In genomic region chr10:16449454-16449853, GRCh38 we compare ENCODE assay signal across 36 cellular contexts. TPM values are rescaled to one million over a fixed set of nuclear protein-coding genes. Genes with fewer than 3 reads are reported as not detected.
"Had no signal": no experiment of that assay in that cellular context is flagged by ENCODE, and none has a peak within 500 bp of the region (broad histone marks: within the 10 kb centered on the region; RNA-seq: fewer than 3 reads in every experiment).

No MANE protein-coding gene starts in this region.

- H3K27ac ChIP-seq: KMS-11 had no signal

- H3K9me3 ChIP-seq: MG63 had no signal

- H3K4me3 ChIP-seq: MG63 had no signal

- DNase-seq: Karpas-422, Kasumi-1, MG63, MM.1S, MV-4-11, NCI-H1048, NCI-H1092, NCI-H1092 treated with DMSO at 0.1 percent for 48 hours, NCI-H1105, NCI-H1105 treated with DMSO at 0.1 percent for 48 hours, NCI-H1417, NCI-H1417 treated with DMSO at 0.1 percent for 48 hours, NCI-H1436, NCI-H1436 treated with DMSO at 0.1 percent for 48 hours, NCI-H146, NCI-H1694, NCI-H1694 treated with DMSO at 0.1 percent for 48 hours, NCI-H187, NCI-H187 treated with DMSO at 0.1 percent for 48 hours, NCI-H1930, NCI-H2029, NCI-H2029 treated with DMSO at 0.1 percent for 48 hours, NCI-H2081, NCI-H2081 treated with DMSO at 0.1 percent for 48 hours, NCI-H2107, NCI-H2171, NCI-H2171 treated with DMSO at 0.1 percent for 48 hours, NCI-H2227 treated with DMSO at 0.1 percent for 48 hours, NCI-H226, NCI-H345, NCI-H446, NCI-H446 treated with DMSO at 0.1 percent for 48 hours, NCI-H510A, NCI-H510A treated with DMSO at 0.1 percent for 48 hours had no signal

- H3K27me3 ChIP-seq: MG63 had no signal

RNA-seq across cellular contexts. Expression of gene PTER, which starts 12.6 kb away (rescaled TPM):
- total RNA-seq: M059J had no signal
